ENCODE assay signal across 8 cellular contexts in the genomic region with DNA sequence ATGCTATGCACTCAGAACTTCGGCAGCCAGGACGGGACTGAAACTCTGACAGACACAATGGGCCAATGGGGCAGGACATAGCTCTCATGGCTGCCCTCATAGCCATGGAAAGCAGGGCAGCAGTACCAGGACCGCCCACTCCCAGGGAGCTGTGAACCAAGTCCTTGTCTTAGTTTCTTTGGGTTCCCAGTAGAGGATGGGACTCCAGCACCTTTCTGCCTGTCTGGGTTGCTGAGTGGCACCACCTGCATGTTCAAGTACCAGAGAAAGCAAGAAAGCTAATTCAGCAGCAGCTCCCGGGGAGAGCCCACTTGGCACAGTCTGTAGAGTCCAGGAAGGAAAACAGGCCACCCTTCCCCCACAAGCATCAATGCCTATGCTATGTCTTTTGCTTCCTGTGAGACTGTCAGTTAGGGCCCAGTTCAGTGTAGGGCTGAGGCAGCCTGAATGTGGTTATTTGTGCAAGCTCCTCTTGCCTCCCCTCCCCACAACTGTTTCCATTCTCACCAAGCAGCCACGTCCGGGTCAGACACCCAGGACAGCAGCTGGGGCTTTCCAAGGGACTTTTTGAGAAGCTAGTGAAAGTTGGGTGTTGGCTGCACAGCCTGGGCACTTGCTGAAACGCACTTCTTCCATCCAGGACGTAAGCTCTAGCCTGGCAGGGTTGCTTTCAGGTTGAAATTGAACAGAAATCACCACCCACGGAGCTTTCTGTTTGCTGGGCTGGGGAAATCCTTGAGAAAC. TPM values are rescaled to one million over a fixed set of nuclear protein-coding genes. Genes with fewer than 3 reads are reported as not detected.
A peak's percentile ranks its signal among the peaks of the same experiment; 100 is the strongest.
DNase-seq lines count a peak whose midpoint lies in the region; ATAC-seq and TF ChIP-seq lines count a peak whose summit lies in the region.

No MANE protein-coding gene starts in this region.

- no peaks in the 10 kb centered on the region for H3K27me3 ChIP-seq in dorsolateral prefrontal cortex

- peaks cover 97% of the 10 kb centered on the region for H3K36me3 Mint-ChIP-seq in activated CD8-positive, alpha-beta T cell treated with anti-CD3 and anti-CD28 coated beads, Interleukin-2, amount 10 ng/mL, durations not matched to agents 7 days and 5 days (ENCODE audit: low read depth)
- peaks cover 69 to 82% of the 10 kb centered on the region in 2 donors for H3K36me3 Mint-ChIP-seq in stimulated activated naive B cell treated with anti-CD40 and anti-IgM and Interleukin-4, amounts not matched to agents 10 μg/mL and 1 μg/mL and 100 μg/mL, for 72 hours

- no peaks in the 10 kb centered on the region for H3K27me3 Mint-ChIP-seq in activated CD8-positive, alpha-beta T cell treated with anti-CD3 and anti-CD28 coated beads, Interleukin-2, amount 10 ng/mL, durations not matched to agents 7 days and 5 days (ENCODE audit: low read depth)
- H3K27me3 Mint-ChIP-seq in stimulated activated naive B cell treated with anti-CD40 and anti-IgM and Interleukin-4, amounts not matched to agents 10 μg/mL and 1 μg/mL and 100 μg/mL, for 72 hours: no peaks in the 10 kb centered on the region

- H3K36me3 ChIP-seq in KOPT-K1 (ENCODE audit: insufficient read depth, low read length): peaks cover 66% of the 10 kb centered on the region

- no peak for TF ChIP-seq CTCF in dorsolateral prefrontal cortex (IDR thresholded peaks at IDR 0.05 in 54 of 56, conservative IDR thresholded peaks at IDR 0.05 in 2 of 56; ENCODE audit: low read depth in 1 of 56, partially characterized antibody in 56 of 56)

- peak overlapping the region; percentile 99 for H3K4me3 Mint-ChIP-seq in activated CD8-positive, alpha-beta T cell treated with anti-CD3 and anti-CD28 coated beads, Interleukin-2, amount 10 ng/mL, durations not matched to agents 7 days and 5 days
- peak overlapping the region; percentile 82 to 88 for H3K4me3 Mint-ChIP-seq in stimulated activated naive B cell treated with anti-CD40 and anti-IgM and Interleukin-4, amounts not matched to agents 10 μg/mL and 1 μg/mL and 100 μg/mL, for 72 hours

- peak overlapping the region; percentile 99 for H3K27ac ChIP-seq in KOPT-K1 (ENCODE audit: low read depth, low read length, poor library complexity, severe bottlenecking)
- H3K27ac ChIP-seq in dorsolateral prefrontal cortex: peak overlapping the region in 23 of 59 donors; percentile 0 to 65 (median 27)

- H3K9me3 ChIP-seq in KOPT-K1 (ENCODE audit: insufficient read depth, low read length, poor library complexity, severe bottlenecking): no peaks in the 10 kb centered on the region

- no peaks in the 10 kb centered on the region for H3K9me3 Mint-ChIP-seq in activated CD8-positive, alpha-beta T cell treated with anti-CD3 and anti-CD28 coated beads, Interleukin-2, amount 10 ng/mL, durations not matched to agents 7 days and 5 days (ENCODE audit: insufficient read depth)
- H3K9me3 Mint-ChIP-seq in stimulated activated naive B cell treated with anti-CD40 and anti-IgM and Interleukin-4, amounts not matched to agents 10 μg/mL and 1 μg/mL and 100 μg/mL, for 72 hours: peaks cover 0 to 2% of the 10 kb centered on the region in 2 donors

- H3K27ac Mint-ChIP-seq in activated CD8-positive, alpha-beta T cell treated with anti-CD3 and anti-CD28 coated beads, Interleukin-2, amount 10 ng/mL, durations not matched to agents 7 days and 5 days: peak overlapping the region; percentile 92
- H3K27ac Mint-ChIP-seq in stimulated activated naive B cell treated with anti-CD40 and anti-IgM and Interleukin-4, amounts not matched to agents 10 μg/mL and 1 μg/mL and 100 μg/mL, for 72 hours: peak overlapping the region; percentile 100

- intact Hi-C loops in dorsolateral prefrontal cortex (cut with DNase I): no loop called here

- peaks cover 82% of the 10 kb centered on the region for H3K4me1 Mint-ChIP-seq in activated CD8-positive, alpha-beta T cell treated with anti-CD3 and anti-CD28 coated beads, Interleukin-2, amount 10 ng/mL, durations not matched to agents 7 days and 5 days (ENCODE audit: low read depth)
- peaks cover 55 to 89% of the 10 kb centered on the region in 2 donors for H3K4me1 Mint-ChIP-seq in stimulated activated naive B cell treated with anti-CD40 and anti-IgM and Interleukin-4, amounts not matched to agents 10 μg/mL and 1 μg/mL and 100 μg/mL, for 72 hours

- H3K4me3 ChIP-seq in dorsolateral prefrontal cortex: no peak overlapping the region

- POLR2A ChIA-PET in activated CD8-positive, alpha-beta T cell treated with anti-CD3 and anti-CD28 coated beads, Interleukin-2, amount 10 ng/mL, durations not matched to agents 7 days and 5 days (lab: Charles Lee): interaction anchor here (0.7 to 18.3 kb wide), 20 partner anchors 9 to 337 kb away, joined by 3 to 2649 read pairs (median 3); a partner anchor contains a TSS

- CTCF ChIA-PET in activated CD8-positive, alpha-beta T cell treated with anti-CD3 and anti-CD28 coated beads, Interleukin-2, amount 10 ng/mL, durations not matched to agents 7 days and 5 days (lab: Charles Lee): interaction anchor here (0.8 to 13.4 kb wide), 21 partner anchors 9 to 144 kb away, joined by 3 to 235 read pairs (median 5); a partner anchor contains a TSS

- DNase-seq in DMS79 (lab: John Stamatoyannopoulos, UW) (peak; percentile 59), kidney tubule cell (ENCODE audit: low spot score) (peak; percentile 67), NCI-H526 (lab: John Stamatoyannopoulos, UW) (no peak), dorsolateral prefrontal cortex (no peak)
- peak; percentile 91 for DNase-seq in activated CD8-positive, alpha-beta T cell treated with anti-CD3 and anti-CD28 coated beads, Interleukin-2, amount 10 ng/mL, durations not matched to agents 7 days and 5 days
- DNase-seq in stimulated activated naive B cell treated with anti-CD40 and anti-IgM and Interleukin-4, amounts not matched to agents 10 μg/mL and 1 μg/mL and 100 μg/mL, for 72 hours: peak; percentile 95

- ATAC-seq in GM21447 (IDR thresholded peaks at IDR 0.05; ENCODE audit: unreplicated experiment): peak; percentile 85
- peak; percentile 76 for ATAC-seq in activated CD8-positive, alpha-beta T cell treated with anti-CD3 and anti-CD28 coated beads, Interleukin-2, amount 10 ng/mL, durations not matched to agents 7 days and 5 days
- ATAC-seq in stimulated activated naive B cell treated with anti-CD40 and anti-IgM and Interleukin-4, amounts not matched to agents 10 μg/mL and 1 μg/mL and 100 μg/mL, for 72 hours (replicated peaks): peak; percentile 88 to 90

RNA-seq across cellular contexts. Expression of a gene that starts 7.8 kb away (rescaled TPM):
- total RNA-seq in activated CD8-positive, alpha-beta T cell treated with anti-CD3 and anti-CD28 coated beads, Interleukin-2, amount 10 ng/mL, durations not matched to agents 7 days and 5 days: 10 to 100 TPM; 75.2 to 90.8 TPM
- total RNA-seq in dorsolateral prefrontal cortex: 10 to 100 TPM; 34.1 to 73.3 (median 52.1) TPM

RNA-seq across cellular contexts. Expression of a gene that starts 15.6 kb away (rescaled TPM):
- 10 to 100 TPM; 45.8 to 51.5 TPM for total RNA-seq in activated CD8-positive, alpha-beta T cell treated with anti-CD3 and anti-CD28 coated beads, Interleukin-2, amount 10 ng/mL, durations not matched to agents 7 days and 5 days
- 100 to 1,000 TPM in 109 of 120 experiments, 10 to 100 TPM in 11; 44.2 to 218 (median 128) TPM for total RNA-seq in dorsolateral prefrontal cortex

Comparison
In these comparisons a context has a peak if more than half of its experiments do, and no peak if none do; other contexts are left out.
1. DNase-seq: peak in DMS79 (single experiment), activated CD8-positive, alpha-beta T cell treated with anti-CD3 and anti-CD28 coated beads, Interleukin-2, amount 10 ng/mL, durations not matched to agents 7 days and 5 days (single experiment), kidney tubule cell (single experiment) and stimulated activated naive B cell treated with anti-CD40 and anti-IgM and Interleukin-4, amounts not matched to agents 10 μg/mL and 1 μg/mL and 100 μg/mL, for 72 hours (single experiment); none in NCI-H526 (0 of 2) and dorsolateral prefrontal cortex (0 of 10).
2. Peak in every context shown above with its lines, with median percentiles within 50 percentile points of each other: ATAC-seq.